In genomic region chr10:110274629-110275028, GRCh38 we compare ENCODE assay signal across 22 cellular contexts. TPM values are rescaled to one million over a fixed set of nuclear protein-coding genes. Genes with fewer than 3 reads are reported as not detected.
DNase-seq lines count a peak whose midpoint lies in the region; ATAC-seq and TF ChIP-seq lines count a peak whose summit lies in the region.
"Had no signal": no experiment of that assay in that cellular context is flagged by ENCODE, and none has a peak within 500 bp of the region (broad histone marks: within the 10 kb centered on the region; RNA-seq: fewer than 3 reads in every experiment).

No MANE protein-coding gene starts in this region.

- H3K36me3 ChIP-seq in CD4-positive, CD25-positive, alpha-beta regulatory T cell (ENCODE audit: control insufficient read depth, insufficient read depth, low read length), result no peaks in the 10 kb centered on the region
- no peaks in the 10 kb centered on the region for H3K36me3 ChIP-seq in HEK293 (ENCODE audit: control insufficient read depth in 2 of 2, insufficient read depth in 1 of 2, low read length in 2 of 2)
- H3K36me3 ChIP-seq in neural progenitor cell, result no peaks in the 10 kb centered on the region
- no peaks in the 10 kb centered on the region for H3K36me3 ChIP-seq in mesenchymal stem cell (ENCODE audit: control insufficient read depth in 1 of 2, insufficient read depth in 2 of 2, low read depth in 1 of 2, low read length in 2 of 2)
- H3K36me3 ChIP-seq: adrenal gland, suprapubic skin had no signal

- H3K9ac ChIP-seq in neural progenitor cell (no peak overlapping the region), mesenchymal stem cell (ENCODE audit: low read length) (no peak overlapping the region)

- H4K20me1 ChIP-seq in neural progenitor cell (ENCODE audit: low read depth), result peaks cover 9% of the 10 kb centered on the region

- CTCF ChIA-PET in HEK293 (lab: Yijun Ruan, JAX), result interaction anchor here (0.5 to 2.4 kb wide), 8 partner anchors 11 to 380 kb away, joined by 3 to 13 read pairs (median 4); partner anchors contain the start of genes ADD3 and SMC3

- POLR2A ChIA-PET in HEK293 (lab: Yijun Ruan, JAX), result interaction anchor here (0.6 to 1.3 kb wide), 3 partner anchors 53 to 66 kb away, joined by 3 to 4 read pairs (median 3); no protein-coding TSS in a partner anchor

- peak overlapping the region in 2 of 3 donors; percentile 27 to 39 for H3K27ac Mint-ChIP-seq in CD4-positive, CD25-positive, alpha-beta regulatory T cell
- no peak overlapping the region for H3K27ac Mint-ChIP-seq in neural progenitor cell
- H3K27ac Mint-ChIP-seq: activated CD4-positive, alpha-beta memory T cell treated with anti-CD3 and anti-CD28 coated beads for 36 hours; IgD-negative memory B cell; nephron had no signal

- H4K8ac ChIP-seq in mesenchymal stem cell (ENCODE audit: low read length), result no peak overlapping the region

- DNase-seq in CD4-positive, CD25-positive, alpha-beta regulatory T cell, result no peak
- DNase-seq in caudate nucleus (lab: John Stamatoyannopoulos, UW), result no peak
- DNase-seq in neural progenitor cell (ENCODE audit: low spot score), result no peak
- DNase-seq in OCI-M2 (lab: John Stamatoyannopoulos, UW; ENCODE audit: unreplicated experiment), result no peak
- no peak for DNase-seq in mesenchymal stem cell
- DNase-seq: activated CD4-positive, alpha-beta memory T cell treated with anti-CD3 and anti-CD28 coated beads for 36 hours; activated effector memory CD4-positive, alpha-beta T cell treated with Interleukin-2 at 50 U/mL for 16 hours; adrenal gland; effector CD4-positive, alpha-beta T cell; foreskin melanocyte; left colon; NCI-H1436; NCI-H526; posterior cingulate gyrus; RPMI8226; T1000 had no signal

- no peak overlapping the region for H2BK120ac ChIP-seq in mesenchymal stem cell (ENCODE audit: low read depth, low read length)

- H3K4ac ChIP-seq in mesenchymal stem cell (ENCODE audit: low read depth in 1 of 2, low read length in 2 of 2), result no peak overlapping the region

- H3K79me2 ChIP-seq in neural progenitor cell (ENCODE audit: low read depth), result no peaks in the 10 kb centered on the region

- H3K9me3 ChIP-seq in CD4-positive, CD25-positive, alpha-beta regulatory T cell (ENCODE audit: control insufficient read depth in 2 of 2, low read length in 2 of 2), result no peaks in the 10 kb centered on the region
- no peaks in the 10 kb centered on the region for H3K9me3 ChIP-seq in HEK293 (ENCODE audit: control insufficient read depth, insufficient read depth, low read depth, low read length)
- H3K9me3 ChIP-seq in neural progenitor cell (ENCODE audit: low read depth), result no peaks in the 10 kb centered on the region
- H3K9me3 ChIP-seq in mesenchymal stem cell (ENCODE audit: control insufficient read depth, low read length), result no peaks in the 10 kb centered on the region
- H3K9me3 ChIP-seq: adrenal gland, suprapubic skin had no signal

- no peak overlapping the region for H3K27ac ChIP-seq in CD4-positive, CD25-positive, alpha-beta regulatory T cell (ENCODE audit: insufficient read depth, low read length, poor library complexity, severe bottlenecking)
- H3K27ac ChIP-seq in HEK293 (ENCODE audit: extremely low read depth, low read depth, low read length) (no peak overlapping the region), caudate nucleus (ENCODE audit: low read depth, low read length) (peak overlapping the region; percentile 89), neural progenitor cell (no peak overlapping the region), mesenchymal stem cell (ENCODE audit: low read length, poor library complexity, severe bottlenecking) (no peak overlapping the region)
- H3K27ac ChIP-seq: adrenal gland, suprapubic skin had no signal

- H3K14ac ChIP-seq in mesenchymal stem cell (ENCODE audit: low read length in 2 of 2), result no peak overlapping the region

- ATAC-seq in CD4-positive, CD25-positive, alpha-beta regulatory T cell (ENCODE audit: low read depth in 2 of 2), result no peak
- ATAC-seq in HG02798 (IDR thresholded peaks at IDR 0.05; ENCODE audit: poor library complexity, unreplicated experiment) (no peak), GM19455 (IDR thresholded peaks at IDR 0.05; ENCODE audit: unreplicated experiment) (no peak)
- ATAC-seq: left colon had no signal

- peaks cover 4% of the 10 kb centered on the region for H3K36me3 Mint-ChIP-seq in CD4-positive, CD25-positive, alpha-beta regulatory T cell
- no peaks in the 10 kb centered on the region for H3K36me3 Mint-ChIP-seq in neural progenitor cell
- H3K36me3 Mint-ChIP-seq: activated CD4-positive, alpha-beta memory T cell treated with anti-CD3 and anti-CD28 coated beads for 36 hours had no signal

- WGBS in mesenchymal stem cell, result 95% methylated on average over 6 of the region's 6 CpGs

- no peak overlapping the region for H2AFZ ChIP-seq in neural progenitor cell (replicated peaks)
- no peak overlapping the region for H2AFZ ChIP-seq in mesenchymal stem cell (ENCODE audit: low read depth, low read length)

- no peak overlapping the region for H2BK12ac ChIP-seq in mesenchymal stem cell (ENCODE audit: low read length in 2 of 2)

- H3K4me3 Mint-ChIP-seq in CD4-positive, CD25-positive, alpha-beta regulatory T cell, result no peak overlapping the region
- no peak overlapping the region for H3K4me3 Mint-ChIP-seq in neural progenitor cell
- H3K4me3 Mint-ChIP-seq: activated CD4-positive, alpha-beta memory T cell treated with anti-CD3 and anti-CD28 coated beads for 36 hours; IgD-negative memory B cell; nephron had no signal

- H3F3A ChIP-seq in neural progenitor cell (ENCODE audit: low read depth), result peaks cover 5% of the 10 kb centered on the region

- H3K4me1 Mint-ChIP-seq in CD4-positive, CD25-positive, alpha-beta regulatory T cell, result peaks cover 26 to 57% (median 29%) of the 10 kb centered on the region in 4 donors
- peaks cover 21% of the 10 kb centered on the region for H3K4me1 Mint-ChIP-seq in neural progenitor cell

- peaks cover 4% of the 10 kb centered on the region for H3K79me1 ChIP-seq in mesenchymal stem cell (replicated peaks; ENCODE audit: low read length, poor library complexity, severe bottlenecking)

- H2BK15ac ChIP-seq in mesenchymal stem cell (ENCODE audit: low read depth, poor library complexity, severe bottlenecking), result no peak overlapping the region

- H3K9me3 Mint-ChIP-seq in CD4-positive, CD25-positive, alpha-beta regulatory T cell, result no peaks in the 10 kb centered on the region
- no peaks in the 10 kb centered on the region for H3K9me3 Mint-ChIP-seq in neural progenitor cell
- H3K9me3 Mint-ChIP-seq: activated CD4-positive, alpha-beta memory T cell treated with anti-CD3 and anti-CD28 coated beads for 36 hours; IgD-negative memory B cell; nephron had no signal

- H3K4me2 ChIP-seq in neural progenitor cell, result peak overlapping the region; percentile 36
- H3K4me2 ChIP-seq in mesenchymal stem cell (ENCODE audit: low read length, poor library complexity, severe bottlenecking), result no peak overlapping the region

- peaks cover 12% of the 10 kb centered on the region for H3K4me1 ChIP-seq in CD4-positive, CD25-positive, alpha-beta regulatory T cell (ENCODE audit: control insufficient read depth, insufficient read depth, low read length, poor library complexity, severe bottlenecking)
- H3K4me1 ChIP-seq in HEK293 (ENCODE audit: control insufficient read depth, insufficient read depth, low read length), result peaks cover 37% of the 10 kb centered on the region
- H3K4me1 ChIP-seq in neural progenitor cell, result peaks cover 14% of the 10 kb centered on the region
- H3K4me1 ChIP-seq in mesenchymal stem cell (ENCODE audit: control insufficient read depth, insufficient read depth, low read depth, low read length), result no peaks in the 10 kb centered on the region

- H3K23ac ChIP-seq in mesenchymal stem cell (ENCODE audit: low read length in 2 of 2), result no peak overlapping the region

- no peaks in the 10 kb centered on the region for H3K27me3 Mint-ChIP-seq in CD4-positive, CD25-positive, alpha-beta regulatory T cell
- H3K27me3 Mint-ChIP-seq in neural progenitor cell (ENCODE audit: insufficient read depth, low read depth), result no peaks in the 10 kb centered on the region
- H3K27me3 Mint-ChIP-seq: activated CD4-positive, alpha-beta memory T cell treated with anti-CD3 and anti-CD28 coated beads for 36 hours had no signal

- H3K18ac ChIP-seq in mesenchymal stem cell (ENCODE audit: low read depth in 1 of 2, low read length in 2 of 2), result no peak overlapping the region

- H4K91ac ChIP-seq in mesenchymal stem cell (ENCODE audit: low read length), result no peak overlapping the region

- no peaks in the 10 kb centered on the region for H3K27me3 ChIP-seq in CD4-positive, CD25-positive, alpha-beta regulatory T cell (ENCODE audit: control insufficient read depth, insufficient read depth, low read length)
- H3K27me3 ChIP-seq in neural progenitor cell (no peaks in the 10 kb centered on the region), mesenchymal stem cell (ENCODE audit: control insufficient read depth in 1 of 2, insufficient read depth in 1 of 2, low read length in 2 of 2) (no peaks in the 10 kb centered on the region)
- H3K27me3 ChIP-seq: adrenal gland, suprapubic skin had no signal

- TF ChIP-seq CTCF in HEK293 (tag by site-specific recombination; IDR thresholded peaks at IDR 0.05) (no peak), neural progenitor cell (IDR thresholded peaks at IDR 0.05) (no peak)

- H2AK5ac ChIP-seq in mesenchymal stem cell (ENCODE audit: low read length, severe bottlenecking), result no peak overlapping the region

- H3K4me3 ChIP-seq in CD4-positive, CD25-positive, alpha-beta regulatory T cell (ENCODE audit: low read depth, low read length), result no peak overlapping the region
- H3K4me3 ChIP-seq in HEK293 (ENCODE audit: low read depth, low read length), result no peak overlapping the region
- H3K4me3 ChIP-seq in neural progenitor cell, result no peak overlapping the region
- no peak overlapping the region for H3K4me3 ChIP-seq in mesenchymal stem cell (ENCODE audit: insufficient read depth in 1 of 2, low read depth in 1 of 2, low read length in 2 of 2)
- H3K4me3 ChIP-seq: adrenal gland, suprapubic skin had no signal

- H2BK5ac ChIP-seq in mesenchymal stem cell (ENCODE audit: low read depth, low read length, poor library complexity, severe bottlenecking), result no peak overlapping the region

TF ChIP-seq in HEK293, 187 proteins besides CTCF, POLR2A, EP300 and RAD21:
- TF ChIP-seq ZNF362 (tag by site-specific recombination; IDR thresholded peaks at IDR 0.05) (peak; percentile 92), ZNF248 (tag by site-specific recombination; IDR thresholded peaks at IDR 0.05) (no peak)

RNA-seq across cellular contexts. Expression of gene SMNDC1, which starts 30.1 kb away (rescaled TPM):
- total RNA-seq in CD4-positive, CD25-positive, alpha-beta regulatory T cell, result 52.1 TPM
- polyA plus RNA-seq in CD4-positive, CD25-positive, alpha-beta regulatory T cell, result 10 to 100 TPM; 17.5 to 19.8 (median 17.8) TPM
- total RNA-seq in neural progenitor cell (ENCODE audit: low replicate concordance), result 11.7 and 18.1 TPM in 2 replicates
- polyA plus RNA-seq in mesenchymal stem cell (2013, experiment 1 of 2), result 27.4 TPM
- 26.1 TPM for polyA plus RNA-seq in mesenchymal stem cell (2013, experiment 2 of 2)
